Comparison of ENCODE assay signal across 8 cellular contexts in the genomic region with DNA sequence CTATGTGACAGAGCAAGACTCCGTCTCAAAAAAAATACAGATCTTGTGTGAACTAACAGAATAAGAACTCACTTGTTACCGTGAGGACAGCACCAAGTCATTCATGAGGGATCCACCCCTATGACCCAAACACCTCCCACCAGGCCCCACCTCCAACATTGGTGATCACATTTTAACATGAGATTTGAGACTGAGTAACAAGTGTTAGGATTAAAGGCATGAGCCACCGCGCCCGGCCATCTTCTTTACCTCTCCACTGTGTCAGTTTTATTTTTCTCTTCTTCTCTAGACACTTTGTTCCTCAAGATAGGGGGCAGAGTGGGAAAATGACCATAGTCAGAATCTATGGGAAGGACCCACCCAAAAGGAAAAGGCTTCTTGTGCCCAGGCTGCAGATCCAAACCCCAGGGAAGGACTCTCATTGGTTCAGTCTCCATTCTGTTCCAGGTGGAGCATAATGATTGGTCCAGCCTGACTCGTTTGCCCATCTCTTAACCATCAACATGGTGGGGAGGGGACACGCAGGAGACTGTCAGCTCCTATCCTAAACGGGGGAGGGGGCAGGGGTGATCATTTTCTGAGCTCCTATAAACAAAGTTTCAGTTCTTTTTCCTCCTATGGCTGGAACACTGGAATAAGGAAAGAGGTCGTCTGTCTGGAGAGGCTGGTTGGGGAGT. TPM values are rescaled to one million over a fixed set of nuclear protein-coding genes. Genes with fewer than 3 reads are reported as not detected.
DNase-seq lines count a peak whose midpoint lies in the region; ATAC-seq, FAIRE-seq and TF ChIP-seq lines count a peak whose summit lies in the region.

No MANE protein-coding gene starts in this region.

- H3K4me2 ChIP-seq in GM12878 (ENCODE audit: control insufficient read depth, insufficient read depth): peak overlapping the region; percentile 73

- no peak for TF ChIP-seq POLR2A in GM12878 (IDR thresholded peaks at IDR 0.05; ENCODE audit: low read depth, low read length)
- TF ChIP-seq POLR2A in lower leg skin (IDR thresholded peaks at IDR 0.05): no peak

- no peak for FAIRE-seq in GM12878 (lab: Jason Lieb, UNC)

- H3K4me3 Mint-ChIP-seq in type B pancreatic cell: peak overlapping the region; percentile 100

- no peaks in the 10 kb centered on the region for H3K27me3 ChIP-seq in GM12878 (replicated peaks in 1 of 2; ENCODE audit: control insufficient read depth in 2 of 2, insufficient read depth in 2 of 2, low read length in 1 of 2)

- POLR2A ChIA-PET in GM12878 (lab: Charles Lee): interaction anchor here (1.0 to 7.3 kb wide), 6 partner anchors 13 to 882 kb away, joined by 3 to 72 read pairs (median 5); a partner anchor contains a TSS

- H3K9ac ChIP-seq in GM12878 (ENCODE audit: control insufficient read depth, insufficient read depth, low read length): peak overlapping the region; percentile 94

- peaks cover 8% of the 10 kb centered on the region for H4K20me1 ChIP-seq in GM12878 (ENCODE audit: control insufficient read depth, insufficient read depth)

- H3K36me3 Mint-ChIP-seq in type B pancreatic cell: no peaks in the 10 kb centered on the region

- no peak for ATAC-seq in Right ventricle myocardium superior (ENCODE audit: poor library complexity)
- ATAC-seq in GM12878: no peak
- ATAC-seq in HG02759 (IDR thresholded peaks at IDR 0.05; ENCODE audit: unreplicated experiment): no peak
- no peak for ATAC-seq in HG02623 (IDR thresholded peaks at IDR 0.05; ENCODE audit: unreplicated experiment)

- RAD21 ChIA-PET in GM12878 (lab: Charles Lee; ENCODE audit: unreplicated experiment): interaction anchor here (1.0 to 4.7 kb wide), 6 partner anchors 13 to 145 kb away, joined by 3 to 48 read pairs (median 22); a partner anchor contains a TSS

- DNase-seq in Right ventricle myocardium superior (peak; percentile 43), cardiac septum (ENCODE audit: low spot score) (no peak), GM12878 (ENCODE audit: low read depth, low spot score) (no peak), lower leg skin (ENCODE audit: low spot score in 2 of 2) (peak in 1 of 2 donors; percentile 80), type B pancreatic cell (ENCODE audit: extremely low spot score, unreplicated experiment) (peak; percentile 37), NCI-H2227 treated with DMSO at 0.1 percent for 48 hours (lab: John Stamatoyannopoulos, UW) (no peak)

- H3K4me1 ChIP-seq in GM12878 (ENCODE audit: control insufficient read depth, insufficient read depth, low read length): peaks cover 12% of the 10 kb centered on the region

- no peaks in the 10 kb centered on the region; a peak in 1 of 4 replicates for H3K36me3 ChIP-seq in GM12878 (ENCODE audit: control insufficient read depth in 2 of 2, insufficient read depth in 2 of 2, low read length in 1 of 2)

- H3K9me3 Mint-ChIP-seq in type B pancreatic cell: peaks cover 7% of the 10 kb centered on the region

- peak overlapping the region; percentile 98 for H3K27ac ChIP-seq in GM12878 (ENCODE audit: control insufficient read depth, insufficient read depth)

- peaks cover 17% of the 10 kb centered on the region for H3K4me1 Mint-ChIP-seq in type B pancreatic cell (ENCODE audit: unreplicated experiment)

- WGBS in GM12878 (ENCODE audit: insufficient coverage, insufficient replicate concordance, low lambda C conversion rate, missing lambda C conversion rate): 56% methylated on average over 9 of the region's 9 CpGs
- WGBS in lower leg skin, 2 donors: 62 to 65% methylated on average over 9 of the region's 9 CpGs

- peaks cover 2% of the 10 kb centered on the region for H3K27me3 Mint-ChIP-seq in type B pancreatic cell

- H3K9me3 ChIP-seq in GM12878 (replicated peaks; ENCODE audit: control insufficient read depth, insufficient read depth, low read length): peaks cover 7% of the 10 kb centered on the region; the same call in 2 of the 3 replicates

- in situ Hi-C loops in GM12878 (cut with MboI): no loop called here

- no peak for TF ChIP-seq RAD21 in GM12878 (IDR thresholded peaks at IDR 0.05; ENCODE audit: insufficient read depth, low read depth, low read length)

- H3K79me2 ChIP-seq in GM12878 (ENCODE audit: control insufficient read depth, insufficient read depth, low read length): peaks cover 37% of the 10 kb centered on the region

- CTCF ChIA-PET in GM12878 (lab: Yijun Ruan, JAX): interaction anchor here (0.8 to 5.6 kb wide), 5 partner anchors 15 to 67 kb away, joined by 3 to 73 read pairs (median 13); a partner anchor contains a TSS

- no TSS peak for BruUV-seq in GM12878 (replicated peaks; lab: Mats Ljungman, UMichigan)

- peak overlapping the region; percentile 100 for H3K27ac Mint-ChIP-seq in type B pancreatic cell

- intact Hi-C loops in Right ventricle myocardium superior (cut with DNase I): loop anchor here (10.0 kb wide), 1 partner anchor 135 kb away; no protein-coding TSS in a partner anchor
- intact Hi-C loops in cardiac septum (cut with DNase I): no loop called here
- intact Hi-C loops in GM12878 (cut with micrococcal nuclease; ENCODE audit: unreplicated experiment): no loop called here
- intact Hi-C loops in lower leg skin (cut with DNase I; ENCODE audit: low total_unique reads): no loop called here

- TF ChIP-seq EP300 in GM12878 (IDR thresholded peaks at IDR 0.05; ENCODE audit: borderline replicate concordance in 1 of 2, control insufficient read depth in 1 of 2, low read depth in 2 of 2, low read length in 2 of 2): no peak

- H3K4me3 ChIP-seq in GM12878: peak overlapping the region; percentile 72
- H3K4me3 ChIP-seq in lower leg skin (ENCODE audit: low read depth, poor library complexity, severe bottlenecking): peak overlapping the region; percentile 40

- SMC1A ChIA-PET in GM12878 (lab: Charles Lee; ENCODE audit: uncharacterized antibody, unreplicated experiment): interaction anchor here (1.0 to 4.7 kb wide), 3 partner anchors 15 to 62 kb away, joined by 4 to 83 read pairs (median 25); a partner anchor contains a TSS

- TF ChIP-seq CTCF in GM12878 (IDR thresholded peaks at IDR 0.05 in 2 of 3, conservative IDR thresholded peaks at IDR 0.05 in 1 of 3; ENCODE audit: control insufficient read depth in 2 of 3, extremely low read depth in 1 of 3, insufficient read depth in 1 of 3, low read depth in 3 of 3, low read length in 3 of 3) (no peak), lower leg skin (IDR thresholded peaks at IDR 0.05) (no peak), type B pancreatic cell (conservative IDR thresholded peaks at IDR 0.05) (no peak)

- H2AFZ ChIP-seq in GM12878 (ENCODE audit: control insufficient read depth, low read depth, low read length): peak overlapping the region; percentile 97

RNA-seq across cellular contexts. Expression of a gene that starts 1.3 kb away (rescaled TPM):
- total RNA-seq in Right ventricle myocardium superior (326 TPM), cardiac septum (271 TPM), GM12878 (2014; rRNA removed) (177 and 178 TPM in 2 replicates), GM12878 (2014; rRNA removed; fragmentation: Illumina TruSeq; extraction: Trizol) (197 and 205 TPM in 2 replicates), GM12878 (2021) (371 and 375 TPM in 2 replicates), lower leg skin (10 to 100 TPM; 54.6 to 72.8 (median 63.1) TPM), type B pancreatic cell (ENCODE audit: low replicate concordance) (315 and 335 TPM in 2 replicates)
- total RNA-seq in GM12878 (2013; cell fraction: nucleolus; rRNA removed): 54.7 and 60.8 TPM in 2 replicates
- 291 TPM for polyA plus RNA-seq in GM12878 (2011; ENCODE audit: low read depth)
- polyA plus RNA-seq in GM12878 (2011; rRNA removed) (733 and 849 TPM in 2 replicates), GM12878 (2014; fragmentation: Illumina TruSeq; extraction: Trizol) (338 and 393 TPM in 2 replicates), GM12878 (2014; fragmentation: Nextera tagmentation; extraction: Ambion mirVana) (100 to 1,000 TPM; 164 to 202 TPM), GM12878 (2014; rRNA removed) (346 and 407 TPM in 2 replicates), GM12878 (2016; fragmentation: Nextera tagmentation; extraction: Ambion mirVana) (100 to 1,000 TPM; 349 to 375 TPM)
- polyA plus RNA-seq in GM12878 (2011; cell fraction: cytosol; rRNA removed): 498 and 585 TPM in 2 replicates
- 422 and 445 TPM in 2 replicates for polyA plus RNA-seq in GM12878 (2011; cell fraction: nucleus; rRNA removed)
- polyA plus RNA-seq in GM12878 (2012): 373 and 454 TPM in 2 replicates
- 226 and 423 TPM in 2 replicates for polyA minus RNA-seq in GM12878 (2011; rRNA and poly(A)+ RNA removed)
- 89.3 and 102 TPM in 2 replicates for polyA minus RNA-seq in GM12878 (2011; cell fraction: cytosol; rRNA and poly(A)+ RNA removed)
- 49.6 and 52.8 TPM in 2 replicates for polyA minus RNA-seq in GM12878 (2011; cell fraction: nucleus; rRNA and poly(A)+ RNA removed)

RNA-seq across cellular contexts. Expression of a gene that starts 25.0 kb away (rescaled TPM):
- total RNA-seq in Right ventricle myocardium superior (2.6 TPM), cardiac septum (8.6 TPM), GM12878 (2014; rRNA removed) (16.3 and 16.7 TPM in 2 replicates), GM12878 (2014; rRNA removed; fragmentation: Illumina TruSeq; extraction: Trizol) (5.4 and 6.5 TPM in 2 replicates), GM12878 (2021) (14.7 and 17.9 TPM in 2 replicates), lower leg skin (1 to 10 TPM in 2 of 4 donors, under 1 TPM in 2; 0.51 to 3.6 (median 2.1) TPM), type B pancreatic cell (ENCODE audit: low replicate concordance) (0.46 TPM in 1 of 2 replicates, not detected in the other)
- 66.6 and 83.6 TPM in 2 replicates for total RNA-seq in GM12878 (2013; cell fraction: nucleolus; rRNA removed)
- 3.2 TPM for polyA plus RNA-seq in GM12878 (2011; ENCODE audit: low read depth)
- polyA plus RNA-seq in GM12878 (2011; rRNA removed) (9.9 and 15.2 TPM in 2 replicates), GM12878 (2014; fragmentation: Illumina TruSeq; extraction: Trizol) (3.9 and 6.7 TPM in 2 replicates), GM12878 (2014; fragmentation: Nextera tagmentation; extraction: Ambion mirVana) (1 to 10 TPM in 1 of 2 experiments, under 1 TPM in 1; 0.34 to 1.5 TPM), GM12878 (2014; rRNA removed) (25.8 and 29.1 TPM in 2 replicates), GM12878 (2016; fragmentation: Nextera tagmentation; extraction: Ambion mirVana) (10 to 100 TPM in 1 of 2 experiments, 1 to 10 TPM in 1; 9.7 to 10.1 TPM)
- polyA plus RNA-seq in GM12878 (2011; cell fraction: cytosol; rRNA removed): 19.4 and 32.9 TPM in 2 replicates
- polyA plus RNA-seq in GM12878 (2011; cell fraction: nucleus; rRNA removed): 48.5 and 57.6 TPM in 2 replicates
- 7.5 and 9.5 TPM in 2 replicates for polyA plus RNA-seq in GM12878 (2012)
- polyA minus RNA-seq in GM12878 (2011; rRNA and poly(A)+ RNA removed): 7.6 and 15.0 TPM in 2 replicates
- polyA minus RNA-seq in GM12878 (2011; cell fraction: cytosol; rRNA and poly(A)+ RNA removed): 3.5 and 5.6 TPM in 2 replicates
- polyA minus RNA-seq in GM12878 (2011; cell fraction: nucleus; rRNA and poly(A)+ RNA removed): 6.2 and 14.4 TPM in 2 replicates

RNA-seq across cellular contexts. Expression of a gene that starts 36.1 kb away (rescaled TPM):
- total RNA-seq in Right ventricle myocardium superior (not detected), cardiac septum (not detected), GM12878 (2014; rRNA removed) (not detected in 2 replicates), GM12878 (2014; rRNA removed; fragmentation: Illumina TruSeq; extraction: Trizol) (not detected in 2 replicates), GM12878 (2021) (not detected in 2 replicates), lower leg skin (not detected), type B pancreatic cell (ENCODE audit: low replicate concordance) (2.4 TPM in 1 of 2 replicates, not detected in the other)
- not detected in 2 replicates for total RNA-seq in GM12878 (2013; cell fraction: nucleolus; rRNA removed)
- not detected for polyA plus RNA-seq in GM12878 (2011; ENCODE audit: low read depth)
- polyA plus RNA-seq in GM12878 (2011; rRNA removed) (1.2 TPM in 1 of 2 replicates, not detected in the other), GM12878 (2014; fragmentation: Illumina TruSeq; extraction: Trizol) (not detected in 2 replicates), GM12878 (2014; fragmentation: Nextera tagmentation; extraction: Ambion mirVana) (1 to 10 TPM; 4.1 to 6.6 TPM), GM12878 (2014; rRNA removed) (not detected in 2 replicates), GM12878 (2016; fragmentation: Nextera tagmentation; extraction: Ambion mirVana) (1 to 10 TPM in 1 of 2 experiments, not detected in 1; 1.3 TPM)
- polyA plus RNA-seq in GM12878 (2011; cell fraction: cytosol; rRNA removed): not detected in 2 replicates
- polyA plus RNA-seq in GM12878 (2011; cell fraction: nucleus; rRNA removed): not detected in 2 replicates
- polyA plus RNA-seq in GM12878 (2012): 10.6 TPM in 1 of 2 replicates, not detected in the other
- not detected in 2 replicates for polyA minus RNA-seq in GM12878 (2011; rRNA and poly(A)+ RNA removed)
- not detected in 2 replicates for polyA minus RNA-seq in GM12878 (2011; cell fraction: cytosol; rRNA and poly(A)+ RNA removed)
- not detected in 2 replicates for polyA minus RNA-seq in GM12878 (2011; cell fraction: nucleus; rRNA and poly(A)+ RNA removed)

Comparison
In these comparisons a context has a peak if more than half of its experiments do, and no peak if none do; other contexts are left out.
1. DNase-seq: peak in Right ventricle myocardium superior (single experiment) and type B pancreatic cell (single experiment); none in cardiac septum (single experiment), GM12878 (single experiment) and NCI-H2227 treated with DMSO at 0.1 percent for 48 hours (single experiment).